ENCODE assay signal across 14 cellular contexts in the genomic region with DNA sequence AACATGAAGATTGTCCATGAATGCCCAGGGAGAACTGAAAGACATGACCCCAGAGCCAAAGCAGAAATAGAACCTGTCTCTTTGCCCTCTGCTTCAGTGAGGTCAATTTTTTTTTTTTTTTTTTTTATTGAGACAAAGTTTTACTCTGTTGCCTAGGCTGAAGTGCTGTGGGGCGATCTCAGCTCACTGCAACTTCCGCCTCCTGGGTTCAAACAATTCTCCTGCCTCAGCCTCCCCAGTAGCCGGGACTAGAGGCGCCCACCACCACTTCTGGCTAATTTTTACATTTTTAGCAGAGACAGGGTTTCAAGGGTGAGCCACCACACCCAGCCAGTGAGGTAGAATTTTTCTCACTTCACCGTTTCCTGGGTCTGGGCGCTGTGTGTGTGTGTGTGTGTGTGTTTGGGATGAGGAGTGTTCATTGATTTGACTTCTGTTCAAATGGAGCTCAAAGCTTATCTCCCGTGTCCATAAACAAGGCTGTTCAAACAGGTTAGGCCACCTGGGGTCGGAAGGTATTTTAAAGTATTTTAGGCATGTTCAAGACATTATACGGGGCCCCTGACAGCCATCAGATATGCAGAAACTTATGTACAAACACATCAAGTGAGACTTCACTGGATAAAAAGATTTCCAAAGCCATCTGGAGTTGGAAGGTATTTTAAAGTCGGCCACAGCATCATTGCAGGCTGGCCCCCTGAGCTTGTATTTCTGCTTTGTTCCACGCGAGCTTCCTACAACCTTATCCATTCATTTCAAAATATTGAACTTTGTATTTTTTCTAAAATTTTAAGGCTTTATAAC.
DNase-seq lines count a peak whose midpoint lies in the region; ATAC-seq, FAIRE-seq and TF ChIP-seq lines count a peak whose summit lies in the region.
"Had no signal": no experiment of that assay in that cellular context is flagged by ENCODE, and none has a peak within 500 bp of the region (broad histone marks: within the 10 kb centered on the region; RNA-seq: fewer than 3 reads in every experiment).

No MANE protein-coding gene starts in this region.

- no peak overlapping the region for H2AK5ac ChIP-seq in H9 (ENCODE audit: insufficient read length, low read length)

- peaks cover 63% of the 10 kb centered on the region for H3K4me1 Mint-ChIP-seq in activated CD4-positive, alpha-beta T cell treated with anti-CD3 and anti-CD28 coated beads, Interleukin-2, amount 10 ng/mL, durations not matched to agents 24 days and 14 days
- H3K4me1 Mint-ChIP-seq in IgD-negative memory B cell (peaks cover 33 to 47% (median 41%) of the 10 kb centered on the region in 3 donors), H9 (peaks cover 22 to 23% of the 10 kb centered on the region in 2 experiments)

- no peak overlapping the region for H4K5ac ChIP-seq in H9 (ENCODE audit: insufficient read length, low read depth, low read length)

- peaks cover 8% of the 10 kb centered on the region for H3K4me1 ChIP-seq in body of pancreas
- peaks cover 38 to 39% of the 10 kb centered on the region in 2 experiments for H3K4me1 ChIP-seq in neutrophil (ENCODE audit: control insufficient read depth in 1 of 2, insufficient read depth in 1 of 2, low read depth in 1 of 2, low read length in 1 of 2)
- H3K4me1 ChIP-seq in H9 (ENCODE audit: insufficient read depth, low read length) = 0 out of 2 replicates have a peak, but pooled peaks cover 2% of the 10 kb centered on the region
- H3K4me1 ChIP-seq: adrenal gland had no signal

- H2BK5ac ChIP-seq in H9 (ENCODE audit: insufficient read length, low read length) = no peak overlapping the region

- no peaks in the 10 kb centered on the region for H3K79me1 ChIP-seq in H9 (ENCODE audit: insufficient read depth, low read depth, low read length, poor library complexity, severe bottlenecking)

- no peak for DNase-seq in activated CD4-positive, alpha-beta T cell treated with anti-CD3 and anti-CD28 coated beads, Interleukin-2, amount 10 ng/mL, durations not matched to agents 24 days and 14 days
- no peak for DNase-seq in activated CD4-positive, alpha-beta T cell treated with anti-CD3 and anti-CD28 coated beads for 4 hours
- DNase-seq in body of pancreas (peak; percentile 13 to 18 (median 16)), H4 (ENCODE audit: low spot score) (no peak), frontal cortex (ENCODE audit: low spot score in 2 of 2) (no peak), H9 (no peak)
- DNase-seq: adrenal gland, DND-41, esophagus squamous epithelium, NCI-H2171 had no signal

- H3K27me3 Mint-ChIP-seq in activated CD4-positive, alpha-beta T cell treated with anti-CD3 and anti-CD28 coated beads, Interleukin-2, amount 10 ng/mL, durations not matched to agents 24 days and 14 days = peaks cover under 1% of the 10 kb centered on the region
- no peaks in the 10 kb centered on the region for H3K27me3 Mint-ChIP-seq in IgD-negative memory B cell
- peaks cover 15% of the 10 kb centered on the region for H3K27me3 Mint-ChIP-seq in H9 (ENCODE audit: low read depth)

- TF ChIP-seq CTCF in body of pancreas (IDR thresholded peaks at IDR 0.05) = no peak
- no peak for TF ChIP-seq CTCF in neutrophil (IDR thresholded peaks at IDR 0.05)
- no peak for TF ChIP-seq CTCF in H9 (conservative IDR thresholded peaks at IDR 0.05)

- H3K14ac ChIP-seq in H9 (ENCODE audit: insufficient read depth, low read length) = no peak overlapping the region

- H2BK20ac ChIP-seq in H9 (ENCODE audit: low read depth, low read length, poor library complexity, severe bottlenecking) = no peak overlapping the region

- FAIRE-seq in frontal cortex (lab: Jason Lieb, UNC) = no peak
- FAIRE-seq: H54, urothelium cell line had no signal

- H4K8ac ChIP-seq in H9 (replicated peaks; ENCODE audit: insufficient read length, low read depth, low read length) = no peak overlapping the region

- H3K18ac ChIP-seq in H9 (ENCODE audit: insufficient read length, low read depth, low read length) = no peak overlapping the region

- H3K36me3 ChIP-seq in body of pancreas (replicated peaks in 1 of 2; ENCODE audit: insufficient read depth in 1 of 2, low read depth in 2 of 2) (no peaks in the 10 kb centered on the region), neutrophil (no peaks in the 10 kb centered on the region)
- H3K36me3 ChIP-seq: adrenal gland, esophagus squamous epithelium had no signal

- H3K4ac ChIP-seq in H9 (ENCODE audit: low read depth, low read length) = no peak overlapping the region

- H3K27ac Mint-ChIP-seq in activated CD4-positive, alpha-beta T cell treated with anti-CD3 and anti-CD28 coated beads, Interleukin-2, amount 10 ng/mL, durations not matched to agents 24 days and 14 days = no peak overlapping the region
- H3K27ac Mint-ChIP-seq in IgD-negative memory B cell (peak overlapping the region; percentile 69 to 94 (median 90)), H9 (no peak overlapping the region)

- H3K23ac ChIP-seq in H9 (ENCODE audit: insufficient read length, low read depth, low read length) = no peak overlapping the region

- H3K27ac ChIP-seq in body of pancreas = peak overlapping the region in 3 of 4 donors; percentile 34 to 53 (median 52)
- peak overlapping the region; percentile 95 for H3K27ac ChIP-seq in neutrophil
- H3K27ac ChIP-seq in H9 (ENCODE audit: insufficient read length, low read depth, low read length) = no peak overlapping the region

- H4K91ac ChIP-seq in H9 (ENCODE audit: insufficient read length, low read depth, low read length) = no peak overlapping the region

- H3K23me2 ChIP-seq in H9 (ENCODE audit: insufficient read length, low read depth, low read length, poor library complexity, severe bottlenecking) = no peaks in the 10 kb centered on the region

- WGBS in body of pancreas, 2 donors = 32 to 43% methylated on average over 12 of the region's 12 CpGs
- WGBS in H9 (ENCODE audit: extremely low coverage, insufficient read length, low lambda C conversion rate) = no CpG with 5 or more reads among the region's 12 CpGs

- ATAC-seq in body of pancreas = peak; percentile 68

- H2AFZ ChIP-seq in H9 (ENCODE audit: low read length) = no peak overlapping the region

- H3K9me3 Mint-ChIP-seq in activated CD4-positive, alpha-beta T cell treated with anti-CD3 and anti-CD28 coated beads, Interleukin-2, amount 10 ng/mL, durations not matched to agents 24 days and 14 days = no peaks in the 10 kb centered on the region
- H3K9me3 Mint-ChIP-seq in IgD-negative memory B cell (no peaks in the 10 kb centered on the region), H9 (peaks cover 0 to 3% of the 10 kb centered on the region in 2 experiments; a peak in 3 of 5 replicates)

- H3K79me2 ChIP-seq in H9 (ENCODE audit: insufficient read depth, low read length) = no peaks in the 10 kb centered on the region

- no peak overlapping the region for H2BK120ac ChIP-seq in H9 (ENCODE audit: low read depth, low read length, poor library complexity, severe bottlenecking)

- peak in 1 of 3 donors; percentile 7 for TF ChIP-seq POLR2A in body of pancreas (IDR thresholded peaks at IDR 0.05)

- no peak overlapping the region for H2BK15ac ChIP-seq in H9 (ENCODE audit: low read depth, low read length)

- no peaks in the 10 kb centered on the region for H3K9me3 ChIP-seq in body of pancreas
- H3K9me3 ChIP-seq in neutrophil = no peaks in the 10 kb centered on the region
- H3K9me3 ChIP-seq in H9 (ENCODE audit: control insufficient read depth, low read depth, low read length) = no peaks in the 10 kb centered on the region
- H3K9me3 ChIP-seq: adrenal gland, esophagus squamous epithelium had no signal

- no peaks in the 10 kb centered on the region for H3K36me3 Mint-ChIP-seq in activated CD4-positive, alpha-beta T cell treated with anti-CD3 and anti-CD28 coated beads, Interleukin-2, amount 10 ng/mL, durations not matched to agents 24 days and 14 days (ENCODE audit: low read depth)
- H3K36me3 Mint-ChIP-seq in IgD-negative memory B cell (no peaks in the 10 kb centered on the region), H9 (ENCODE audit: insufficient read depth in 1 of 3, low read depth in 3 of 3) (no peaks in the 10 kb centered on the region)

- no peak overlapping the region for H3T11ph ChIP-seq in H9 (ENCODE audit: low read length)

- H3K4me3 ChIP-seq in body of pancreas = no peak overlapping the region
- no peak overlapping the region for H3K4me3 ChIP-seq in neutrophil (ENCODE audit: low read depth in 1 of 2, low read length in 1 of 2)
- H3K4me3 ChIP-seq: adrenal gland, esophagus squamous epithelium had no signal

- H3K9ac ChIP-seq in H9 (ENCODE audit: extremely low read depth, insufficient read length, low read length) = no peak overlapping the region

- no peak overlapping the region for H2BK12ac ChIP-seq in H9 (ENCODE audit: insufficient read length, low read depth, low read length)

- intact Hi-C loops in activated CD4-positive, alpha-beta T cell treated with anti-CD3 and anti-CD28 coated beads, Interleukin-2, amount 10 ng/mL, durations not matched to agents 24 days and 14 days (cut with micrococcal nuclease) = loop anchor here (2.0 kb wide), 2 partner anchors 17 to 25 kb away; no protein-coding TSS in a partner anchor
- intact Hi-C loops in body of pancreas (cut with DNase I) = no loop called here

- H3K56ac ChIP-seq in H9 (ENCODE audit: insufficient read length, low read depth, low read length) = no peak overlapping the region

- no peaks in the 10 kb centered on the region for H3K27me3 ChIP-seq in body of pancreas
- H3K27me3 ChIP-seq in neutrophil = no peaks in the 10 kb centered on the region
- no peaks in the 10 kb centered on the region for H3K27me3 ChIP-seq in H9 (ENCODE audit: insufficient read depth, low read length)
- H3K27me3 ChIP-seq: adrenal gland, esophagus squamous epithelium had no signal

- H3K4me2 ChIP-seq in H9 (ENCODE audit: insufficient read depth, insufficient read length, low read length) = no peak overlapping the region

- H4K20me1 ChIP-seq in H9 (ENCODE audit: control insufficient read depth, insufficient read depth, insufficient read length) = no peaks in the 10 kb centered on the region

- peak overlapping the region; percentile 57 for H3K4me3 Mint-ChIP-seq in activated CD4-positive, alpha-beta T cell treated with anti-CD3 and anti-CD28 coated beads, Interleukin-2, amount 10 ng/mL, durations not matched to agents 24 days and 14 days
- H3K4me3 Mint-ChIP-seq in IgD-negative memory B cell (peak overlapping the region in 3 of 4 donors; percentile 38 to 73 (median 67)), H9 (no peak overlapping the region)

Comparison
In these comparisons a context has a peak if more than half of its experiments do, and no peak if none do; other contexts are left out.
1. DNase-seq: peak in body of pancreas (4 of 4); none in activated CD4-positive, alpha-beta T cell treated with anti-CD3 and anti-CD28 coated beads, Interleukin-2, amount 10 ng/mL, durations not matched to agents 24 days and 14 days (single experiment), activated CD4-positive, alpha-beta T cell treated with anti-CD3 and anti-CD28 coated beads for 4 hours (0 of 2), H4 (single experiment), frontal cortex (0 of 2) and H9 (single experiment).
2. H3K27ac Mint-ChIP-seq: peak in IgD-negative memory B cell (3 of 3); none in activated CD4-positive, alpha-beta T cell treated with anti-CD3 and anti-CD28 coated beads, Interleukin-2, amount 10 ng/mL, durations not matched to agents 24 days and 14 days (single experiment) and H9 (0 of 3).
3. H3K4me3 Mint-ChIP-seq: peak in activated CD4-positive, alpha-beta T cell treated with anti-CD3 and anti-CD28 coated beads, Interleukin-2, amount 10 ng/mL, durations not matched to agents 24 days and 14 days (single experiment) and IgD-negative memory B cell (3 of 4); none in H9 (0 of 2).